In genomic region chr10:92240289-92241157, GRCh38 we compare ENCODE assay signal across 1 cellular context.
TF ChIP-seq lines count a peak whose summit lies in the region.

No MANE protein-coding gene starts in this region.

TF ChIP-seq in GM12878, 131 proteins besides CTCF, POLR2A, EP300 and RAD21 (continued from another document):
- peak; percentile 39 for TF ChIP-seq PKNOX1 (IDR thresholded peaks at IDR 0.05)
- TF ChIP-seq POU2F2 (IDR thresholded peaks at IDR 0.05; ENCODE audit: borderline replicate concordance, low read depth, low read length) = peak; percentile 100
- no peak for TF ChIP-seq SMAD5 (IDR thresholded peaks at IDR 0.05; ENCODE audit: low read depth)
- no peak for TF ChIP-seq BHLHE40 (IDR thresholded peaks at IDR 0.05; ENCODE audit: borderline replicate concordance in 1 of 2, low read depth in 2 of 2, low read length in 1 of 2)
- TF ChIP-seq BCL11A (IDR thresholded peaks at IDR 0.05; ENCODE audit: low read depth, low read length) = no peak
- TF ChIP-seq CEBPB (IDR thresholded peaks at IDR 0.05; ENCODE audit: borderline replicate concordance in 1 of 2, low read depth in 2 of 2, low read length in 2 of 2) = no peak
- TF ChIP-seq ZBTB11 (CRISPR knock-in tag; IDR thresholded peaks at IDR 0.05) = no peak
- no peak for TF ChIP-seq ZNF217 (IDR thresholded peaks at IDR 0.05)
- no peak for TF ChIP-seq CBX3 (IDR thresholded peaks at IDR 0.05; ENCODE audit: borderline replicate concordance, low read depth)
- no peak for TF ChIP-seq NR2F1 (conservative IDR thresholded peaks at IDR 0.05)
TF ChIP-seq in GM12878: peak in this region for 35.
